ENCODE assay signal across 11 cellular contexts in genomic region chr18:13387856-13388548, GRCh38.
DNase-seq lines count a peak whose midpoint lies in the region; ATAC-seq and TF ChIP-seq lines count a peak whose summit lies in the region.
"Had no signal": no experiment of that assay in that cellular context is flagged by ENCODE, and none has a peak within 500 bp of the region (broad histone marks: within the 10 kb centered on the region; RNA-seq: fewer than 3 reads in every experiment).

No MANE protein-coding gene starts in this region.

- TF ChIP-seq POLR2A in esophagus muscularis mucosa (IDR thresholded peaks at IDR 0.05; ENCODE audit: low read depth) = no peak

- no peaks in the 10 kb centered on the region for H3K36me3 Mint-ChIP-seq in GM23338 (ENCODE audit: low read depth)

- H2AFZ ChIP-seq in GM23338 = peak overlapping the region; percentile 43; the same call in 1 of the 2 replicates
- no peak overlapping the region for H2AFZ ChIP-seq in parathyroid adenoma

- WGBS in esophagus muscularis mucosa = 43% methylated on average over 13 of the region's 13 CpGs

- no peaks in the 10 kb centered on the region for H3F3A ChIP-seq in GM23338 (replicated peaks; ENCODE audit: low read depth)

- H3K4me3 ChIP-seq in AG10803 (ENCODE audit: low read length) = peak overlapping the region; percentile 0
- H3K4me3 ChIP-seq in GM23338 = no peak overlapping the region
- H3K4me3 ChIP-seq in esophagus muscularis mucosa = no peak overlapping the region
- no peak overlapping the region for H3K4me3 ChIP-seq in parathyroid adenoma (ENCODE audit: low read depth, low read length)
- no peak overlapping the region for H3K4me3 ChIP-seq in BE2C (ENCODE audit: low read depth, low read length)

- intact Hi-C loops in esophagus muscularis mucosa (cut with DNase I) = loop anchor here (5.0 kb wide), 2 partner anchors 34 to 171 kb away; partner anchors contain the start of gene LDLRAD4

- no peak overlapping the region for H3K4me3 Mint-ChIP-seq in GM23338

- H3K9me2 ChIP-seq in GM23338 (ENCODE audit: insufficient read depth) = no peaks in the 10 kb centered on the region
- H3K9me2 ChIP-seq: SK-N-SH had no signal

- no peaks in the 10 kb centered on the region for H3K9me3 Mint-ChIP-seq in GM23338
- H3K9me3 Mint-ChIP-seq: activated naive CD4-positive, alpha-beta T cell treated with anti-CD3 and anti-CD28 coated beads, Interleukin-2, amount 50 U/mL, for 72 hours had no signal

- H4K20me1 ChIP-seq in GM23338 (replicated peaks; ENCODE audit: insufficient read depth) = no peaks in the 10 kb centered on the region

- no peak for ATAC-seq in GM23338
- no peak for ATAC-seq in foreskin keratinocyte
- ATAC-seq: activated naive CD4-positive, alpha-beta T cell treated with anti-CD3 and anti-CD28 coated beads, Interleukin-2, amount 50 U/mL, for 72 hours had no signal

- no peaks in the 10 kb centered on the region for H3K4me1 Mint-ChIP-seq in GM23338

- H3K4me2 ChIP-seq in GM23338 (no peak overlapping the region), parathyroid adenoma (ENCODE audit: low read length) (no peak overlapping the region)
- H3K4me2 ChIP-seq: SK-N-SH had no signal

- H3K27me3 ChIP-seq in GM23338 (ENCODE audit: insufficient read depth) (no peaks in the 10 kb centered on the region), esophagus muscularis mucosa (no peaks in the 10 kb centered on the region), parathyroid adenoma (ENCODE audit: control insufficient read depth, insufficient read depth, low read length) (no peaks in the 10 kb centered on the region), BE2C (no peaks in the 10 kb centered on the region), foreskin keratinocyte (no peaks in the 10 kb centered on the region)

- H3K36me3 ChIP-seq in GM23338 (ENCODE audit: insufficient read depth) = no peaks in the 10 kb centered on the region
- peaks cover 0 to 2% (median 0%) of the 10 kb centered on the region in 4 donors for H3K36me3 ChIP-seq in esophagus muscularis mucosa
- no peaks in the 10 kb centered on the region for H3K36me3 ChIP-seq in parathyroid adenoma (ENCODE audit: control insufficient read depth, insufficient read depth, low read length)
- no peaks in the 10 kb centered on the region for H3K36me3 ChIP-seq in BE2C

- no peak overlapping the region for H3K9ac ChIP-seq in parathyroid adenoma
- H3K9ac ChIP-seq: SK-N-SH had no signal

- H3K27me3 Mint-ChIP-seq in GM23338 (ENCODE audit: insufficient read depth, low read depth, poor library complexity) = peaks cover 5% of the 10 kb centered on the region

- H3K79me2 ChIP-seq in GM23338 (replicated peaks; ENCODE audit: insufficient read depth) = no peaks in the 10 kb centered on the region
- H3K79me2 ChIP-seq in parathyroid adenoma = no peaks in the 10 kb centered on the region

- TF ChIP-seq CTCF in AG10803 (conservative IDR thresholded peaks at IDR 0.05; ENCODE audit: low read length) (no peak), GM23338 (conservative IDR thresholded peaks at IDR 0.05; ENCODE audit: low read depth in 2 of 2) (no peak), esophagus muscularis mucosa (IDR thresholded peaks at IDR 0.05) (no peak), parathyroid adenoma (IDR thresholded peaks at IDR 0.05) (no peak), BE2C (IDR thresholded peaks at IDR 0.05; ENCODE audit: low read depth, low read length) (no peak), foreskin keratinocyte (conservative IDR thresholded peaks at IDR 0.05) (no peak)

- no peak for TF ChIP-seq EP300 in esophagus muscularis mucosa (IDR thresholded peaks at IDR 0.05)

- H3K4me1 ChIP-seq in GM23338 (ENCODE audit: insufficient read depth) = no peaks in the 10 kb centered on the region
- H3K4me1 ChIP-seq in esophagus muscularis mucosa = peaks cover 36 to 46% (median 42%) of the 10 kb centered on the region in 4 donors
- H3K4me1 ChIP-seq in parathyroid adenoma = no peaks in the 10 kb centered on the region
- H3K4me1 ChIP-seq in BE2C = no peaks in the 10 kb centered on the region
- H3K4me1 ChIP-seq in foreskin keratinocyte = no peaks in the 10 kb centered on the region

- no peak overlapping the region for H3K27ac ChIP-seq in GM23338 (ENCODE audit: low read depth)
- H3K27ac ChIP-seq in esophagus muscularis mucosa (replicated peaks in 1 of 4) = peak overlapping the region; percentile 8 to 60 (median 41)
- H3K27ac ChIP-seq in parathyroid adenoma = peak overlapping the region; percentile 37
- H3K27ac ChIP-seq in foreskin keratinocyte = no peak overlapping the region

- H3K9me3 ChIP-seq in esophagus muscularis mucosa (no peaks in the 10 kb centered on the region), parathyroid adenoma (ENCODE audit: control insufficient read depth, low read length) (no peaks in the 10 kb centered on the region), BE2C (no peaks in the 10 kb centered on the region)
- H3K9me3 ChIP-seq: SK-N-SH had no signal

- H3K27ac Mint-ChIP-seq in GM23338 = no peak overlapping the region

- DNase-seq in AG10803 (ENCODE audit: low read depth) (peak; percentile 81), GM23338 (ENCODE audit: low spot score) (no peak), esophagus muscularis mucosa (ENCODE audit: extremely low spot score) (no peak), SK-N-DZ (ENCODE audit: low spot score) (no peak), NCI-H2227 treated with DMSO at 0.1 percent for 48 hours (lab: John Stamatoyannopoulos, UW) (no peak), BE2C (no peak), foreskin keratinocyte (no peak)
- DNase-seq: NCI-H2171 treated with DMSO at 0.1 percent for 48 hours, SK-N-SH had no signal

TF ChIP-seq in GM23338, 12 proteins besides CTCF, POLR2A, EP300 and RAD21:
- TF ChIP-seq NANOG (IDR thresholded peaks at IDR 0.05; ENCODE audit: borderline replicate concordance) (no peak), ZNF331 (CRISPR knock-in tag; IDR thresholded peaks at IDR 0.05; ENCODE audit: low read depth) (no peak), EZH2 (IDR thresholded peaks at IDR 0.05; ENCODE audit: low read depth, unreplicated experiment) (no peak), STAT1 (IDR thresholded peaks at IDR 0.05; ENCODE audit: unreplicated experiment) (no peak), CREB1 (CRISPR knock-in tag; IDR thresholded peaks at IDR 0.05; ENCODE audit: low read depth) (no peak)

Comparison
In these comparisons a context has a peak if more than half of its experiments do, and no peak if none do; other contexts are left out.
1. H3K27ac ChIP-seq: peak in esophagus muscularis mucosa (4 of 4) and parathyroid adenoma (single experiment); none in GM23338 (single experiment) and foreskin keratinocyte (single experiment).